ENCODE assay signal across 1 cellular context in genomic region chr20:41137412-41138216, GRCh38.
TF ChIP-seq lines count a peak whose summit lies in the region.

TSS of gene PLCG1 (plus strand) at chr20:41137543. CDS start at chr20:41137642, 99 bp downstream.

TF ChIP-seq in HepG2, 621 proteins besides CTCF, POLR2A, EP300 and RAD21 (continued from another document and continues in another):
- TF ChIP-seq AHDC1 (CRISPR knock-in tag; IDR thresholded peaks at IDR 0.05; ENCODE audit: borderline replicate concordance) (no peak), KDM3A (CRISPR knock-in tag; IDR thresholded peaks at IDR 0.05; ENCODE audit: low read depth) (0 out of 2 replicates have a peak, but pooled peaks have one; percentile 81), POGK (CRISPR knock-in tag; conservative IDR thresholded peaks at IDR 0.05) (peak; percentile 53; the same call in 1 of the 2 replicates), ZC3H4 (CRISPR knock-in tag; IDR thresholded peaks at IDR 0.05; ENCODE audit: borderline replicate concordance) (no peak), ZNF75D (CRISPR knock-in tag; IDR thresholded peaks at IDR 0.05; ENCODE audit: borderline replicate concordance) (0 out of 2 replicates have a peak, but pooled peaks have one; percentile 20), SIN3A (IDR thresholded peaks at IDR 0.05; ENCODE audit: borderline replicate concordance, low read depth, low read length) (peak; percentile 12; the same call in 1 of the 2 replicates), PBX3 (CRISPR knock-in tag; IDR thresholded peaks at IDR 0.05; ENCODE audit: borderline replicate concordance) (peak; percentile 38; the same call in 1 of the 2 replicates), ATF7-NPFF (CRISPR knock-in tag; IDR thresholded peaks at IDR 0.05; ENCODE audit: low read depth) (peak; percentile 57), LCORL (IDR thresholded peaks at IDR 0.05) (no peak), LCORL (CRISPR knock-in tag; IDR thresholded peaks at IDR 0.05) (peak; percentile 92), MTERF4 (CRISPR knock-in tag; IDR thresholded peaks at IDR 0.05) (no peak), ZNF816 (CRISPR knock-in tag; IDR thresholded peaks at IDR 0.05; ENCODE audit: borderline replicate concordance) (0 out of 2 replicates have a peak, but pooled peaks have one; percentile 84), ZEB1 (IDR thresholded peaks at IDR 0.05; ENCODE audit: insufficient replicate concordance, low read depth) (no peak), FOXJ3 (CRISPR knock-in tag; IDR thresholded peaks at IDR 0.05; ENCODE audit: borderline replicate concordance) (no peak), ZNF841 (CRISPR knock-in tag; IDR thresholded peaks at IDR 0.05; ENCODE audit: borderline replicate concordance) (no peak), ZFP90 (CRISPR knock-in tag; IDR thresholded peaks at IDR 0.05; ENCODE audit: borderline replicate concordance) (peak; percentile 69; the same call in 1 of the 2 replicates), ZNF746 (CRISPR knock-in tag; IDR thresholded peaks at IDR 0.05) (peak; percentile 68; the same call in 1 of the 2 replicates), KLF12 (CRISPR knock-in tag; IDR thresholded peaks at IDR 0.05; ENCODE audit: borderline replicate concordance) (peak; percentile 43), ZBTB2 (CRISPR knock-in tag; IDR thresholded peaks at IDR 0.05; ENCODE audit: low read depth) (peak; percentile 73; the same call in 1 of the 2 replicates), HINFP (CRISPR knock-in tag; IDR thresholded peaks at IDR 0.05; ENCODE audit: low read depth) (peak; percentile 16; the same call in 1 of the 2 replicates), ZNF33B (CRISPR knock-in tag; IDR thresholded peaks at IDR 0.05) (0 out of 2 replicates have a peak, but pooled peaks have one; percentile 27), AFF4 (CRISPR knock-in tag; IDR thresholded peaks at IDR 0.05) (no peak), BHLHE40 (IDR thresholded peaks at IDR 0.05; ENCODE audit: low read length) (no peak), MTA3 (CRISPR knock-in tag; IDR thresholded peaks at IDR 0.05) (no peak), PHB2 (IDR thresholded peaks at IDR 0.05; ENCODE audit: partially characterized antibody) (no peak), NR2C2 (CRISPR knock-in tag; IDR thresholded peaks at IDR 0.05; ENCODE audit: borderline replicate concordance) (peak; percentile 94), ZNF138 (CRISPR knock-in tag; IDR thresholded peaks at IDR 0.05; ENCODE audit: low read depth) (no peak; the same call in 1 of the 2 replicates), MED8 (CRISPR knock-in tag; IDR thresholded peaks at IDR 0.05; ENCODE audit: insufficient replicate concordance) (no peak), HMG20B (CRISPR knock-in tag; conservative IDR thresholded peaks at IDR 0.05) (no peak), KAT2B (IDR thresholded peaks at IDR 0.05; ENCODE audit: borderline replicate concordance, low read depth, low read length) (no peak), HOXA3 (CRISPR knock-in tag; IDR thresholded peaks at IDR 0.05) (no peak; the same call in 1 of the 2 replicates), AGO2 (optimal IDR thresholded peaks at IDR 0.05; ENCODE audit: low read depth, low read length) (peak; percentile 80), CHD4 (IDR thresholded peaks at IDR 0.05; ENCODE audit: borderline replicate concordance, low read length) (no peak), SOX6 (IDR thresholded peaks at IDR 0.05) (no peak), SOX6 (CRISPR knock-in tag; IDR thresholded peaks at IDR 0.05) (peak; percentile 5; the same call in 1 of the 2 replicates), CBFB (CRISPR knock-in tag; IDR thresholded peaks at IDR 0.05) (0 out of 2 replicates have a peak, but pooled peaks have one; percentile 7), PAX8 (CRISPR knock-in tag; IDR thresholded peaks at IDR 0.05; ENCODE audit: borderline replicate concordance) (no peak; the same call in 1 of the 2 replicates), ZNF432 (CRISPR knock-in tag; IDR thresholded peaks at IDR 0.05; ENCODE audit: borderline replicate concordance) (no peak)
